23 cellular contexts compared by ENCODE assay signal in the genomic region with DNA sequence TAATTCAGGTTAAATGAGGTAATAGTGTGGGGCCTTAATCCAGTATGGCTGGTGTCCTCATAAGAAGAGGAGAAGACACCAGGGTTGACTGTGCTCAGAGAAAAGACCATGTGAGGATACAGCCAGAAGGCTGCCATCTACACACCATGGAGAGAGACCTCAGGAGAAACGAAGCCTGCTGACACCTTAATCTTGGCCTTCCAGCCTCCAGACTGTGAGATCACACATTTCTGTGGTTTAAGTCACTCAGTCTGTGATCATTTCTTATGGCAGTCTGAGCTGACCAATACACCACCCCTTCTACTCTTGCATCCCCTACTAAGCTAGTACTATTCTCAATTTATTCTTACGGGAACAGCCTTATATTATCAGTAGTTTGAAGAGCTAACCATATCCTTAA.
"Had no signal": no experiment of that assay in that cellular context is flagged by ENCODE, and none has a peak within 500 bp of the region (broad histone marks: within the 10 kb centered on the region; RNA-seq: fewer than 3 reads in every experiment).

No MANE protein-coding gene starts in this region.

- DNase-seq: colonic mucosa; cortex of kidney; dermis blood vessel endothelial cell; dorsolateral prefrontal cortex; effector CD4-positive, alpha-beta T cell; effector CD8-positive, alpha-beta T cell; effector memory CD4-positive, alpha-beta T cell; effector memory CD8-positive, alpha-beta T cell; endodermal cell; erythroblast; esophagus squamous epithelium; foreskin fibroblast; foreskin keratinocyte; foreskin melanocyte; glutamatergic neuron; head of caudate nucleus; heart left ventricle; heart right ventricle had no signal

- H3K9me3 ChIP-seq: colonic mucosa, esophagus squamous epithelium had no signal

- ATAC-seq: effector memory CD8-positive, alpha-beta T cell; esophagus mucosa; foreskin keratinocyte; gastroesophageal sphincter had no signal

- H3K36me3 ChIP-seq: colonic mucosa, esophagus muscularis mucosa, esophagus squamous epithelium, gastroesophageal sphincter had no signal

- H3K4me3 ChIP-seq: colonic mucosa, coronary artery, dorsolateral prefrontal cortex, esophagus muscularis mucosa, esophagus squamous epithelium, gastroesophageal sphincter, heart left ventricle, heart right ventricle had no signal

- H3K27ac ChIP-seq: colonic mucosa, coronary artery, dorsolateral prefrontal cortex, epithelial cell of prostate, esophagus muscularis mucosa, esophagus squamous epithelium, foreskin keratinocyte, gastroesophageal sphincter, heart left ventricle, heart right ventricle had no signal

- H3K4me1 ChIP-seq: colonic mucosa, esophagus muscularis mucosa, esophagus squamous epithelium, foreskin keratinocyte, gastroesophageal sphincter, heart right ventricle had no signal

- H3K27me3 ChIP-seq: colonic mucosa, dorsolateral prefrontal cortex, esophagus muscularis mucosa, esophagus squamous epithelium, foreskin keratinocyte, gastroesophageal sphincter, heart left ventricle, heart right ventricle had no signal
